Comparison of ENCODE assay signal across 9 cellular contexts in the genomic region with DNA sequence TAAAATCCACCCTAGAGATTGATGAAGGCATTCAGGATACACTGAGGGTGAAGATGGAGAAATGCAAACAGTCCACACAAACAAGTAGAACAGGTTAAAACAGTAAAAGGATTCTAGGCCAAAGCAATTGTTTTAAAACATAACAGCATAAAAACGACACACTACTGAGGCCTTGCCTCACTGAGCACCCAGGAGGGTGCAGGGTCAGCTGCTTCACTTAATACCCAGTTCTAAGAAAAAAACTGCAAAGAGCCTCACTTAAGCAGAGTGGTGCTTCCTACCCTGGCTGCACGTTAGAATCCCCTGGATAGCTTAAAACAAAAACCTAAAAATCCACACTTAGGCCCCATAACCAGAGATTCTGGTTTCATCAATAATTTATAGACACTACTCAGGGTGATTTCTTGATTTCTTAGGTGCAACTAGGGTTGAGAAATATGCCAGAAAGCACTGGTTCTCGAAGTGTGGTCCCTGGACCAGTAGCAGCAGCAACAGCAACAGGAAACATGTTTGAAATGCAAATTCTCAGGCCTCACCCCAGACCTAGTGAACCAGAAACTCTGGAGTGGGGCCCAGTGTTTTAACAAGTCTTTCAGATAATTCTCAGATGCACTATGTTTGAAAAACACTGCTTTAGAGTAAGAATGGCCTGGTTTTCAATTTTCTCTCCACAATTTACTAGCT.
DNase-seq lines count a peak whose midpoint lies in the region; ATAC-seq lines count a peak whose summit lies in the region.
"Had no signal": no experiment of that assay in that cellular context is flagged by ENCODE, and none has a peak within 500 bp of the region (broad histone marks: within the 10 kb centered on the region; RNA-seq: fewer than 3 reads in every experiment).

No MANE protein-coding gene starts in this region.

- ATAC-seq in GM18499 (IDR thresholded peaks at IDR 0.05; ENCODE audit: insufficient read depth, unreplicated experiment) (peak; percentile 71), GM21423 (IDR thresholded peaks at IDR 0.05; ENCODE audit: unreplicated experiment) (peak; percentile 90), HG03432 (IDR thresholded peaks at IDR 0.05; ENCODE audit: unreplicated experiment) (peak; percentile 88), esophagus mucosa (peak; percentile 17)

- DNase-seq in COLO829 (ENCODE audit: low spot score) (no peak), kidney tubule cell (ENCODE audit: low spot score) (no peak), HuH-7 (ENCODE audit: low spot score) (no peak)
- DNase-seq in effector CD8-positive, alpha-beta T cell (lab: John Stamatoyannopoulos, UW): no peak
- DNase-seq: GDM1 had no signal

Comparison
In these comparisons a context has a peak if more than half of its experiments do, and no peak if none do; other contexts are left out.
1. ATAC-seq: peak in every context shown above with its lines; median percentile 90 in GM21423; 88 in HG03432; 71 in GM18499; 17 in esophagus mucosa.